In genomic region chr19:13795595-13796300, GRCh38 we compare ENCODE assay signal across 7 cellular contexts. TPM values are rescaled to one million over a fixed set of nuclear protein-coding genes. Genes with fewer than 3 reads are reported as not detected.
DNase-seq lines count a peak whose midpoint lies in the region; ATAC-seq and TF ChIP-seq lines count a peak whose summit lies in the region.

No MANE protein-coding gene starts in this region.

- H3K9me3 Mint-ChIP-seq in endodermal cell (no peaks in the 10 kb centered on the region), naive B cell (no peaks in the 10 kb centered on the region)

- POLR2A ChIA-PET in HEK293T (lab: Yijun Ruan, JAX) = interaction anchor here (0.9 to 1.5 kb wide), 6 partner anchors 21 to 341 kb away, joined by 3 to 7 read pairs (median 4); partner anchors contain the start of gene C19orf53

- peaks cover 13% of the 10 kb centered on the region for H3K4me1 Mint-ChIP-seq in endodermal cell
- H3K4me1 Mint-ChIP-seq in naive B cell = peaks cover 17 to 31% (median 27%) of the 10 kb centered on the region in 3 donors

- WGBS in endodermal cell (ENCODE audit: insufficient coverage in 1 of 2, insufficient read length in 1 of 2), 2 experiments = 1 to 17% methylated on average over 4 to 41 of the region's 42 CpGs

- H3K4me3 Mint-ChIP-seq in endodermal cell (peak overlapping the region; percentile 86), naive B cell (peak overlapping the region; percentile 83 to 99 (median 90))

- H3K27me3 Mint-ChIP-seq in endodermal cell (ENCODE audit: insufficient read depth) (peaks cover 2% of the 10 kb centered on the region), naive B cell (no peaks in the 10 kb centered on the region)

- no peaks in the 10 kb centered on the region for H3K27me3 ChIP-seq in NT2/D1 (ENCODE audit: insufficient read depth, insufficient read length)
- no peaks in the 10 kb centered on the region for H3K27me3 ChIP-seq in endodermal cell (ENCODE audit: control insufficient read depth, insufficient read depth, low read length, poor library complexity, severe bottlenecking)

- H3K27ac ChIP-seq in endodermal cell (ENCODE audit: low read depth, low read length) = peak overlapping the region; percentile 83

- H3K36me3 ChIP-seq in NT2/D1 (ENCODE audit: insufficient read depth, insufficient read length, low read length) (peaks cover 7% of the 10 kb centered on the region), endodermal cell (ENCODE audit: control insufficient read depth, insufficient read depth, low read length) (peaks cover 2% of the 10 kb centered on the region)

- no peak for DNase-seq in HEK293T (ENCODE audit: extremely low spot score)
- DNase-seq in NT2/D1 (ENCODE audit: low read depth, low spot score) = no peak
- DNase-seq in endodermal cell = peak; percentile 59
- no peak for DNase-seq in naive B cell
- no peak for DNase-seq in NCI-H2107 (lab: John Stamatoyannopoulos, UW)
- no peak for DNase-seq in NCI-H526 (lab: John Stamatoyannopoulos, UW)

- peak; percentile 27 for ATAC-seq in GM18519 (IDR thresholded peaks at IDR 0.05; ENCODE audit: low FRiP score, unreplicated experiment)
- ATAC-seq in naive B cell (ENCODE audit: low read depth in 2 of 2) = peak; percentile 39

- H3K27ac Mint-ChIP-seq in endodermal cell = peak overlapping the region; percentile 93
- peak overlapping the region; percentile 16 to 94 (median 86) for H3K27ac Mint-ChIP-seq in naive B cell

- H3K4me3 ChIP-seq in NT2/D1 (ENCODE audit: insufficient read length, low read depth) (peak overlapping the region; percentile 83), endodermal cell (ENCODE audit: low read length) (peak overlapping the region; percentile 91)

- H3K9ac ChIP-seq in NT2/D1 (ENCODE audit: insufficient read length, low read depth) = peak overlapping the region; percentile 90
- H3K9ac ChIP-seq in endodermal cell (ENCODE audit: extremely low read depth, low read length, poor library complexity, severe bottlenecking) = peak overlapping the region; percentile 83

- H3K4me1 ChIP-seq in NT2/D1 (ENCODE audit: insufficient read depth, insufficient read length) (peaks cover 3% of the 10 kb centered on the region), endodermal cell (ENCODE audit: control insufficient read depth, insufficient read depth, low read length) (peaks cover 5% of the 10 kb centered on the region)

- CTCF ChIA-PET in HEK293T (lab: Yijun Ruan, JAX) = interaction anchor here (0.6 kb wide), 1 partner anchor 39 kb away, joined by 3 read pairs; no protein-coding TSS in a partner anchor

- H3K9me3 ChIP-seq in NT2/D1 (ENCODE audit: insufficient read depth, low read length) = no peaks in the 10 kb centered on the region
- H3K9me3 ChIP-seq in endodermal cell (ENCODE audit: control insufficient read depth, low read length) = no peaks in the 10 kb centered on the region

- H3K36me3 Mint-ChIP-seq in endodermal cell (ENCODE audit: low read depth) = peaks cover 14% of the 10 kb centered on the region
- no peaks in the 10 kb centered on the region for H3K36me3 Mint-ChIP-seq in naive B cell

- TF ChIP-seq CTCF in endodermal cell (conservative IDR thresholded peaks at IDR 0.05) = no peak

TF ChIP-seq in HEK293T, 16 proteins besides CTCF, POLR2A, EP300 and RAD21:
- TF ChIP-seq PKNOX1 (IDR thresholded peaks at IDR 0.05) = no peak
- TF ChIP-seq ZNF384 (IDR thresholded peaks at IDR 0.05) = no peak
- no peak for TF ChIP-seq ELF4 (IDR thresholded peaks at IDR 0.05)
- no peak for TF ChIP-seq SUZ12 (IDR thresholded peaks at IDR 0.05)
- TF ChIP-seq L3MBTL2 (conservative IDR thresholded peaks at IDR 0.05) = no peak
- TF ChIP-seq LEF1 (IDR thresholded peaks at IDR 0.05; ENCODE audit: borderline replicate concordance) = no peak
- 0 out of 2 replicates have a peak, but pooled peaks have one; percentile 27 for TF ChIP-seq FOXM1 (IDR thresholded peaks at IDR 0.05; ENCODE audit: borderline replicate concordance)
- TF ChIP-seq CTBP1 (IDR thresholded peaks at IDR 0.05; ENCODE audit: borderline replicate concordance) = no peak
TF ChIP-seq in HEK293T: peak in this region for 1.

RNA-seq across cellular contexts. Expression of gene ZSWIM4, which starts 0.5 kb away (rescaled TPM):
- 10 to 100 TPM; 30.0 to 41.9 TPM for total RNA-seq in endodermal cell
- polyA plus RNA-seq in endodermal cell (2013, experiment 1 of 2) = 22.9 TPM
- 20.7 TPM for polyA plus RNA-seq in endodermal cell (2013, experiment 2 of 2)
- polyA plus RNA-seq in naive B cell (ENCODE audit: low read depth in 6 of 6) = 1 to 10 TPM in 1 of 6 donors, under 1 TPM in 4, not detected in 1; 0.65 to 2.2 (median 0.89) TPM

RNA-seq across cellular contexts. Expression of gene C19orf53, which starts 21.5 kb away (rescaled TPM):
- 100 to 1,000 TPM; 106 to 114 TPM for total RNA-seq in endodermal cell
- polyA plus RNA-seq in endodermal cell (2013, experiment 1 of 2) = 141 TPM
- 125 TPM for polyA plus RNA-seq in endodermal cell (2013, experiment 2 of 2)
- 100 to 1,000 TPM; 152 to 189 (median 170) TPM for polyA plus RNA-seq in naive B cell (ENCODE audit: low read depth in 6 of 6)

RNA-seq across cellular contexts. Expression of gene MRI1, which starts 31.4 kb away (rescaled TPM):
- total RNA-seq in endodermal cell = 10 to 100 TPM; 19.6 to 29.6 TPM
- 20.7 TPM for polyA plus RNA-seq in endodermal cell (2013, experiment 1 of 2)
- polyA plus RNA-seq in endodermal cell (2013, experiment 2 of 2) = 20.5 TPM
- polyA plus RNA-seq in naive B cell (ENCODE audit: low read depth in 6 of 6) = 10 to 100 TPM in 1 of 6 donors, 1 to 10 TPM in 5; 4.7 to 18.3 (median 8.2) TPM
